ENCODE assay signal across 24 cellular contexts in the genomic region with DNA sequence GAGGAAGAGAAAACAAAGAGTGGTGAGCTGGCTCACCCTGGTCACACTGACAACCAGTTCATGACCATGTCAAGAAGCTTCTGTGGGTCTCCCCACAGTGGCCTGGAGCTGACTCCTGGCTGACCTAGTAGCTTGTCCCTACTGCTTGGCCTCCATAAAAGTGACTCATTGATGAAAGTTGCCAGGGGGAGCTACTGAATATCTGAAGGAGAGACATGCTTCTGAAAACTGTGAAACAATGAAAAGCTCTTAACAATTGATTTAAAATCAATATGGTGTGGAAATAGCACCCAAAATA. TPM values are rescaled to one million over a fixed set of nuclear protein-coding genes. Genes with fewer than 3 reads are reported as not detected.
DNase-seq lines count a peak whose midpoint lies in the region; ATAC-seq and TF ChIP-seq lines count a peak whose summit lies in the region.
"Had no signal": no experiment of that assay in that cellular context is flagged by ENCODE, and none has a peak within 500 bp of the region (broad histone marks: within the 10 kb centered on the region; RNA-seq: fewer than 3 reads in every experiment).

No MANE protein-coding gene starts in this region.

- H3K9me3 ChIP-seq in CD4-positive, alpha-beta T cell (ENCODE audit: control insufficient read depth, low read length) = no peaks in the 10 kb centered on the region
- no peaks in the 10 kb centered on the region for H3K9me3 ChIP-seq in adrenal gland (replicated peaks in 1 of 3)
- H3K9me3 ChIP-seq: upper lobe of left lung had no signal

- no peak for DNase-seq in CD4-positive, alpha-beta T cell
- DNase-seq in GM03348 (ENCODE audit: low spot score) = peak; percentile 29
- DNase-seq in adrenal gland = peak in 5 of 7 donors; percentile 61 to 77 (median 62)
- no peak for DNase-seq in left colon
- no peak for DNase-seq in NCI-H345 treated with DMSO at 0.1 percent for 48 hours (lab: John Stamatoyannopoulos, UW; ENCODE audit: unreplicated experiment)
- no peak for DNase-seq in effector CD8-positive, alpha-beta T cell (lab: John Stamatoyannopoulos, UW)
- DNase-seq in anterior cingulate cortex (lab: John Stamatoyannopoulos, UW) = no peak
- DNase-seq: activated CD8-positive, alpha-beta memory T cell treated with anti-CD3 and anti-CD28 coated beads for 24 hours; activated naive CD4-positive, alpha-beta T cell; activated T-cell treated with anti-CD3 and anti-CD28 coated beads, Interleukin-2, amount 50 U/mL, for 24 hours; amniotic stem cell; DMS79 treated with DMSO at 0.1 percent for 48 hours; HFFc6; NCI-H1694; NCI-H2171; NCI-H526; RPMI8226; upper lobe of left lung had no signal

- no peak overlapping the region for H3K4me3 Mint-ChIP-seq in CD4-positive, alpha-beta T cell
- H3K4me3 Mint-ChIP-seq: activated T-cell treated with anti-CD3 and anti-CD28 coated beads, Interleukin-2, amount 50 U/mL, for 24 hours; dendritic cell treated with granulocyte-macrophage colony-stimulating factor and Interleukin-4, amounts not matched to agents 40 ng/mL and 50 ng/mL, for 4 days; HFFc6; IgD-negative memory B cell; T-helper 1 cell treated with Interleukin-12 subunit alpha and Interleukin-12 subunit beta and Interleukin-4 antibody, amounts not matched to agents 30 μg/mL and 1 μg/mL, for 36 hours had no signal

- no peaks in the 10 kb centered on the region for H3K36me3 Mint-ChIP-seq in CD4-positive, alpha-beta T cell (ENCODE audit: low read depth)
- H3K36me3 Mint-ChIP-seq: IgD-negative memory B cell had no signal

- ATAC-seq in CD4-positive, alpha-beta T cell (ENCODE audit: poor library complexity) = no peak
- ATAC-seq in left colon (peak; percentile 21), GM21723 (IDR thresholded peaks at IDR 0.05; ENCODE audit: unreplicated experiment) (no peak)

- no peak overlapping the region for H3K4me3 ChIP-seq in adrenal gland
- H3K4me3 ChIP-seq: cardiac muscle cell, upper lobe of left lung had no signal

- H3K9me3 Mint-ChIP-seq in CD4-positive, alpha-beta T cell = no peaks in the 10 kb centered on the region
- H3K9me3 Mint-ChIP-seq: activated T-cell treated with anti-CD3 and anti-CD28 coated beads, Interleukin-2, amount 50 U/mL, for 24 hours; dendritic cell treated with granulocyte-macrophage colony-stimulating factor and Interleukin-4, amounts not matched to agents 40 ng/mL and 50 ng/mL, for 4 days; HFFc6; IgD-negative memory B cell; T-helper 1 cell treated with Interleukin-12 subunit alpha and Interleukin-12 subunit beta and Interleukin-4 antibody, amounts not matched to agents 30 μg/mL and 1 μg/mL, for 36 hours had no signal

- no peak for TF ChIP-seq CTCF in CD4-positive, alpha-beta T cell (IDR thresholded peaks at IDR 0.05)
- TF ChIP-seq CTCF in adrenal gland (IDR thresholded peaks at IDR 0.05) = no peak

- H3K4me1 Mint-ChIP-seq in CD4-positive, alpha-beta T cell (ENCODE audit: low read depth) = peaks cover 44% of the 10 kb centered on the region

- peak overlapping the region; percentile 77 for H3K27ac Mint-ChIP-seq in CD4-positive, alpha-beta T cell
- H3K27ac Mint-ChIP-seq: activated T-cell treated with anti-CD3 and anti-CD28 coated beads, Interleukin-2, amount 50 U/mL, for 24 hours; dendritic cell treated with granulocyte-macrophage colony-stimulating factor and Interleukin-4, amounts not matched to agents 40 ng/mL and 50 ng/mL, for 4 days; HFFc6; progenitor cell of endocrine pancreas; T-helper 1 cell treated with Interleukin-12 subunit alpha and Interleukin-12 subunit beta and Interleukin-4 antibody, amounts not matched to agents 30 μg/mL and 1 μg/mL, for 36 hours had no signal

- no peaks in the 10 kb centered on the region for H3K27me3 ChIP-seq in CD4-positive, alpha-beta T cell (ENCODE audit: control insufficient read depth, insufficient read depth, low read length)
- H3K27me3 ChIP-seq in adrenal gland = no peaks in the 10 kb centered on the region
- H3K27me3 ChIP-seq: upper lobe of left lung had no signal

- POLR2A ChIA-PET in CD4-positive, alpha-beta T cell (lab: Charles Lee) = interaction anchor here (0.9 to 2.8 kb wide), 4 partner anchors 8 to 22 kb away, joined by 3 to 20 read pairs (median 4); a partner anchor contains a TSS

- H3K4me1 ChIP-seq in adrenal gland (replicated peaks in 1 of 2) = peaks cover 0 to 6% of the 10 kb centered on the region in 2 donors
- H3K4me1 ChIP-seq: upper lobe of left lung had no signal

- CTCF ChIA-PET in CD4-positive, alpha-beta T cell (lab: Charles Lee) = interaction anchor here (0.7 kb wide), 1 partner anchor 28 kb away, joined by 3 read pairs; no protein-coding TSS in a partner anchor

- no peak for TF ChIP-seq POLR2A in adrenal gland (IDR thresholded peaks at IDR 0.05)

- intact Hi-C loops in CD4-positive, alpha-beta T cell (cut with DNase I, micrococcal nuclease) = no loop called here
- intact Hi-C loops in adrenal gland (cut with DNase I) = no loop called here
- intact Hi-C loops in left colon (cut with DNase I, micrococcal nuclease) = no loop called here

- no peaks in the 10 kb centered on the region for H3K36me3 ChIP-seq in adrenal gland (replicated peaks in 1 of 2)
- H3K36me3 ChIP-seq: cardiac muscle cell, upper lobe of left lung had no signal

- no peak overlapping the region for H3K27ac ChIP-seq in CD4-positive, alpha-beta T cell (ENCODE audit: low read depth, low read length)
- no peak overlapping the region for H3K27ac ChIP-seq in adrenal gland
- H3K27ac ChIP-seq: cardiac muscle cell, upper lobe of left lung had no signal

- H3K27me3 Mint-ChIP-seq in CD4-positive, alpha-beta T cell = no peaks in the 10 kb centered on the region
- H3K27me3 Mint-ChIP-seq: activated T-cell treated with anti-CD3 and anti-CD28 coated beads, Interleukin-2, amount 50 U/mL, for 24 hours; dendritic cell treated with granulocyte-macrophage colony-stimulating factor and Interleukin-4, amounts not matched to agents 40 ng/mL and 50 ng/mL, for 4 days had no signal

RNA-seq across cellular contexts. Expression of a gene that starts 22.0 kb away (rescaled TPM):
- 1 to 10 TPM in 1 of 2 experiments, under 1 TPM in 1; 0.89 to 1.1 TPM for total RNA-seq in CD4-positive, alpha-beta T cell
- total RNA-seq in adrenal gland (1 to 10 TPM in 3 of 8 donors, under 1 TPM in 3, not detected in 2; 0.32 to 7.8 (median 1.7) TPM), left colon (10 to 100 TPM; 71.5 to 90.3 TPM)
- 1 to 10 TPM; 1.1 to 7.7 (median 1.3) TPM for polyA plus RNA-seq in adrenal gland

Comparison
In these comparisons a context has a peak if more than half of its experiments do, and no peak if none do; other contexts are left out.
1. DNase-seq: peak in GM03348 (single experiment) and adrenal gland (5 of 7); none in CD4-positive, alpha-beta T cell (0 of 10), left colon (0 of 2), NCI-H345 treated with DMSO at 0.1 percent for 48 hours (single experiment), effector CD8-positive, alpha-beta T cell (single experiment) and anterior cingulate cortex (0 of 58).
2. RNA of a gene that starts 22.0 kb away (total RNA-seq): 71.5 to 90.3 TPM in left colon; 0.89 to 1.1 TPM in CD4-positive, alpha-beta T cell and 0.32 to 7.8 TPM in adrenal gland; every median in the first group is over 4 times any median in the second.